In genomic region chr4:37826282-37827029, GRCh38 we compare ENCODE assay signal across 8 cellular contexts. TPM values are rescaled to one million over a fixed set of nuclear protein-coding genes. Genes with fewer than 3 reads are reported as not detected.
DNase-seq lines count a peak whose midpoint lies in the region; ATAC-seq and TF ChIP-seq lines count a peak whose summit lies in the region.

TSS of gene PGM2 (plus strand) at chr4:37826686. CDS start at chr4:37826733, 47 bp downstream.

- POLR2A ChIA-PET in BJ (lab: Charles Lee): no interaction called here

- peaks cover 0 to 34% (median 6%) of the 10 kb centered on the region in 4 donors for H3K4me1 ChIP-seq in right lobe of liver

- H3K27me3 ChIP-seq in BJ (ENCODE audit: control insufficient read depth, insufficient read depth, low read length) (no peaks in the 10 kb centered on the region), right lobe of liver (no peaks in the 10 kb centered on the region)

- peak; percentile 86 for TF ChIP-seq POLR2A in right lobe of liver (IDR thresholded peaks at IDR 0.05)

- ATAC-seq in HG03439 (IDR thresholded peaks at IDR 0.05; ENCODE audit: unreplicated experiment) (peak; percentile 96), right lobe of liver (peak; percentile 91 to 97 (median 92))

- H3K9me3 ChIP-seq in right lobe of liver: no peaks in the 10 kb centered on the region

- intact Hi-C loops in right lobe of liver (cut with DNase I): loop anchor here in 1 of 2 donors (10.0 kb wide), 1 partner anchor 58 kb away; no protein-coding TSS in a partner anchor

- DNase-seq in BJ (ENCODE audit: low read depth): peak; percentile 16
- DNase-seq in GM19238 (ENCODE audit: insufficient read length, low spot score): peak; percentile 93
- peak; percentile 61 for DNase-seq in NCI-H524 treated with DMSO at 0.1 percent for 48 hours (lab: John Stamatoyannopoulos, UW)
- peak; percentile 80 to 84 for DNase-seq in activated CD4-positive, alpha-beta T cell treated with anti-CD3 and anti-CD28 coated beads, Interleukin-2, amount 50 U/mL, for 24 hours (ENCODE audit: low read depth in 1 of 2, low spot score in 1 of 2)
- DNase-seq in dermis microvascular lymphatic vessel endothelial cell (ENCODE audit: low read depth in 2 of 2): peak; percentile 37 to 88
- peak; percentile 94 to 95 (median 94) for DNase-seq in right lobe of liver
- peak; percentile 85 to 86 for DNase-seq in stimulated activated CD4-positive, alpha-beta T cell treated with anti-CD3 and anti-CD28 coated beads, Interleukin-4, amount 100 ng/mL, for 48 hours (ENCODE audit: low read depth in 2 of 2)

- CTCF ChIA-PET in BJ (lab: Yijun Ruan, JAX): interaction anchor here (0.6 to 1.7 kb wide), 11 partner anchors 9 to 225 kb away, joined by 3 to 6 read pairs (median 3); no protein-coding TSS in a partner anchor

- WGBS in right lobe of liver (ENCODE audit: insufficient coverage, low coverage, low lambda C conversion rate, missing lambda C conversion rate): 0% methylated on average over 6 of the region's 57 CpGs

- H3K4me3 ChIP-seq in BJ (ENCODE audit: low read depth, low read length) (peak within 1 kb of the TSS; percentile 74), right lobe of liver (peak within 1 kb of the TSS; percentile 65 to 95 (median 79))

- H3K36me3 ChIP-seq in BJ (ENCODE audit: control insufficient read depth, insufficient read depth, low read length): peaks cover 2% of the 10 kb centered on the region; the same call in 1 of the 2 replicates
- H3K36me3 ChIP-seq in right lobe of liver: peaks cover 0 to 8% (median 3%) of the 10 kb centered on the region in 4 donors

- TF ChIP-seq CTCF in BJ (IDR thresholded peaks at IDR 0.05; ENCODE audit: insufficient read depth, low read depth, low read length): peak; percentile 23
- peak in 1 of 4 donors; percentile 12 for TF ChIP-seq CTCF in right lobe of liver (IDR thresholded peaks at IDR 0.05)

- H3K27ac ChIP-seq in right lobe of liver: peak within 1 kb of the TSS; percentile 77 to 88 (median 85)

RNA-seq across cellular contexts. Expression of gene PGM2, which starts in this region (rescaled TPM):
- 17.0 and 37.9 TPM in 2 replicates for polyA plus RNA-seq in BJ (2011; rRNA removed)
- 9.3 and 11.7 TPM in 2 replicates for polyA minus RNA-seq in BJ (2011; rRNA and poly(A)+ RNA removed)
- total RNA-seq in dermis microvascular lymphatic vessel endothelial cell (28.2 and 29.5 TPM in 2 replicates), right lobe of liver (10 to 100 TPM in 2 of 6 experiments, 1 to 10 TPM in 4; 5.5 to 16.3 (median 7.3) TPM)

Comparison
In these comparisons a context has a peak if more than half of its experiments do, and no peak if none do; other contexts are left out.
1. Peak in every context shown above with its lines: DNase-seq, ATAC-seq, H3K4me3 ChIP-seq and H3K27ac ChIP-seq.
2. DNase-seq: peak in every context shown above with its lines; median percentile 94 in right lobe of liver; 93 in GM19238; 86 in stimulated activated CD4-positive, alpha-beta T cell treated with anti-CD3 and anti-CD28 coated beads, Interleukin-4, amount 100 ng/mL, for 48 hours; 82 in activated CD4-positive, alpha-beta T cell treated with anti-CD3 and anti-CD28 coated beads, Interleukin-2, amount 50 U/mL, for 24 hours; 62 in dermis microvascular lymphatic vessel endothelial cell; 61 in NCI-H524 treated with DMSO at 0.1 percent for 48 hours; 16 in BJ.